Comparison of ENCODE assay signal across 8 cellular contexts in the genomic region with DNA sequence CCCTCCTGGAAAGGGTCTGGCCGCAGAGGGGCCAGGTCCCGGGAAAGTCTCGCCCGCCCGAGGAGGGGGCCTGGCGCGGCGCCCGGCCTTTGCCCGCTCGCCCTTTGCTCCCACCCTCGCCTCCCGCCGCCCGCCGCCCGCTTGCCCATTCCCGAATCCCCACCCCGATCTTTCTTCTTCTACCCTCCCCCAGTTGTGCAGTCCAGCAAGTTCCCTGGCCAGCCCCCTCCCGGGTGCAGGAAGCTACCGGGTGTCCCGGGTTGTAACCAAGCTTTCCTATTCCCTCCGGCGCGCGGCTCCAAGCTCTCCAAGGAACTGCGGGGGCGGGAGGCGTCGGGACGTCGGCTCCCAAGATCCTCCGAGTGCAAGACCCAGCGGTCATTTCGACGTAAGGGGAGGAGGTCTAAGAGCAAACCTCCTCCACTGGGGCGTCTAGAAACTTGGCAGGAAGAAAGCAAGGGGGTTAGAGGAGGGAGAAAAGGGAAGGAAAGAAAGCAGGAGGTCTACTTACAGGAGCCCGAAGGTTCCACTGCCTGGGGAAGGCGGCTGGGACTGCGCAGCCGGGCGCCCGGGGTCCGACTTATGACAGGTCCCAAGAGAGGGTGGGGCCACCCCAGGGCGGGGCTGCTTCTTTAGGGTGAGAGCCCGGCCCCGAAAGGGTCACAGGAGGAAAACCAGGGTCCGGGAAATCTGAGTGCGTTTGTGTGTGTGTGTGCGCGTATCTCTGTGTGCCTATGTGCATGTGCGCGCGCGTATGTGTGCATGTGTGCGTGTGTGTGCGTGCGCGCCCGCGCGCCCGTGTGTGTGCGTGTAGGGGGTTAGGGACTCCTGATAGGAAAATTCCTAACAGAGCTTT. TPM values are rescaled to one million over a fixed set of nuclear protein-coding genes. Genes with fewer than 3 reads are reported as not detected.
A peak's percentile ranks its signal among the peaks of the same experiment; 100 is the strongest.
DNase-seq lines count a peak whose midpoint lies in the region; ATAC-seq and TF ChIP-seq lines count a peak whose summit lies in the region.

A gene (minus strand): TSS at position 556 of the 856 bp plus-strand sequence. CDS start 2,225 bp downstream, outside the sequence.

- TF ChIP-seq POLR2A in HCT116 (IDR thresholded peaks at IDR 0.05; ENCODE audit: borderline replicate concordance, extremely low read depth, insufficient read depth, insufficient read length) (peak; percentile 62), heart left ventricle (IDR thresholded peaks at IDR 0.05) (peak in 1 of 2 donors; percentile 47)

- RAD21 ChIA-PET in HCT116 (lab: Charles Lee; ENCODE audit: low non-redundant PET in 1 of 2, low total read pairs in 2 of 2, uncharacterized antibody in 2 of 2, unreplicated experiment in 2 of 2) = interaction anchor here (0.6 to 1.8 kb wide), 4 partner anchors 22 to 1665 kb away, joined by 3 to 11 read pairs (median 6); no protein-coding TSS in a partner anchor

- peak within 1 kb of the TSS; percentile 68 for H3K9ac ChIP-seq in HCT116 (ENCODE audit: low read length)

- H3K79me2 ChIP-seq in HCT116 (ENCODE audit: insufficient read depth, low read length) (0 out of 2 replicates have a peak, but pooled peaks cover 4% of the 10 kb centered on the region), PC-9 (ENCODE audit: low read depth) (peaks cover 64% of the 10 kb centered on the region)

- no peaks in the 10 kb centered on the region for H3K27me3 ChIP-seq in HCT116 (ENCODE audit: insufficient read depth, low read length)
- H3K27me3 ChIP-seq in PC-9 (ENCODE audit: insufficient read depth, low read depth) = no peaks in the 10 kb centered on the region
- H3K27me3 ChIP-seq in heart left ventricle = no peaks in the 10 kb centered on the region

- H3K9me3 ChIP-seq in HCT116 (ENCODE audit: control insufficient read depth in 1 of 2, insufficient read depth in 1 of 2, low read depth in 1 of 2, low read length in 2 of 2) (no peaks in the 10 kb centered on the region), PC-9 (ENCODE audit: insufficient read depth, low read depth) (no peaks in the 10 kb centered on the region), heart left ventricle (no peaks in the 10 kb centered on the region)

- H3K27ac ChIP-seq in HCT116 (ENCODE audit: low read depth, low read length) = peak within 1 kb of the TSS; percentile 65
- peak within 1 kb of the TSS; percentile 100 for H3K27ac ChIP-seq in PC-9
- H3K27ac ChIP-seq in heart left ventricle = peak within 1 kb of the TSS; percentile 54 to 93 (median 86)

- peak within 1 kb of the TSS; percentile 24 for H2AFZ ChIP-seq in HCT116 (ENCODE audit: low read depth, low read length, poor library complexity, severe bottlenecking)
- H2AFZ ChIP-seq in PC-9 = peak within 1 kb of the TSS; percentile 79

- peak; percentile 87 for DNase-seq in COLO829 (ENCODE audit: low spot score)
- DNase-seq in HCT116 (ENCODE audit: low read depth, low spot score) = peak; percentile 81
- DNase-seq in PC-9 = peak; percentile 71 to 86
- peak; percentile 5 to 84 (median 50) for DNase-seq in anterior cingulate cortex (lab: John Stamatoyannopoulos, UW)
- peak; percentile 88 to 94 (median 91) for DNase-seq in heart left ventricle
- DNase-seq in omental fat pad (ENCODE audit: low spot score) = peak; percentile 62

- WGBS in heart left ventricle, 4 donors = 0 to 2% (median 1%) methylated on average over 34 to 64 of the region's 64 CpGs

- no peaks in the 10 kb centered on the region for H3K9me2 ChIP-seq in HCT116 (ENCODE audit: insufficient read depth)
- no peaks in the 10 kb centered on the region for H3K9me2 ChIP-seq in PC-9 (ENCODE audit: insufficient read depth)

- H3K4me3 ChIP-seq in HCT116 (replicated peaks in 1 of 2; ENCODE audit: low read depth in 1 of 2, low read length in 2 of 2) (peak within 1 kb of the TSS; percentile 69 to 85), PC-9 (peak within 1 kb of the TSS; percentile 96), heart left ventricle (peak within 1 kb of the TSS; percentile 68 to 92 (median 76))

- H4K20me1 ChIP-seq in HCT116 (ENCODE audit: insufficient read depth) (no peaks in the 10 kb centered on the region), PC-9 (ENCODE audit: insufficient read depth) (peaks cover 32% of the 10 kb centered on the region)

- peaks cover 73% of the 10 kb centered on the region for H3F3A ChIP-seq in PC-9 (ENCODE audit: insufficient read depth, low read depth)

- H3K4me1 ChIP-seq in HCT116 (ENCODE audit: control insufficient read depth in 1 of 2, insufficient read depth in 2 of 2, low read length in 2 of 2) (peaks cover 7 to 12% of the 10 kb centered on the region in 2 experiments; a peak in 3 of 4 replicates), PC-9 (replicated peaks; ENCODE audit: insufficient read depth) (peaks cover 57% of the 10 kb centered on the region), heart left ventricle (peaks cover 0 to 29% (median 2%) of the 10 kb centered on the region in 12 donors)

- H3K4me2 ChIP-seq in HCT116 (ENCODE audit: low read length) (peak within 1 kb of the TSS; percentile 99), PC-9 (peak within 1 kb of the TSS; percentile 81)

- POLR2A ChIA-PET in HCT116 (lab: Charles Lee) (interaction anchor here (0.6 to 1.8 kb wide), 7 partner anchors 9 to 1724 kb away, joined by 3 to 8 read pairs (median 4); a partner anchor contains a TSS), PC-9 (lab: Charles Lee; ENCODE audit: unreplicated experiment) (interaction anchor here (0.5 to 0.9 kb wide), 8 partner anchors 11 to 1941 kb away, joined by 3 to 13 read pairs (median 4); a partner anchor contains a TSS)

- no peak for TF ChIP-seq RAD21 in HCT116 (IDR thresholded peaks at IDR 0.05; ENCODE audit: low read depth)

- no TSS peak for BruUV-seq in HCT116 (replicated peaks; lab: Mats Ljungman, UMichigan)
- BruUV-seq in PC-9 (replicated peaks; lab: Mats Ljungman, UMichigan) = no TSS peak

- peaks cover 8 to 14% of the 10 kb centered on the region in 2 experiments; a peak in 2 of 4 replicates for H3K36me3 ChIP-seq in HCT116 (ENCODE audit: control insufficient read depth in 1 of 2, insufficient read depth in 2 of 2, low read length in 2 of 2)
- peaks cover 28% of the 10 kb centered on the region for H3K36me3 ChIP-seq in PC-9 (ENCODE audit: low read depth)
- H3K36me3 ChIP-seq in heart left ventricle = peaks cover 0 to 30% (median 20%) of the 10 kb centered on the region in 9 donors

- ATAC-seq in HCT116 (peak; percentile 86), heart left ventricle (peak; percentile 72 to 94 (median 92)), omental fat pad (ENCODE audit: low FRiP score) (peak; percentile 78), GM19452 (IDR thresholded peaks at IDR 0.05; ENCODE audit: unreplicated experiment) (no peak), HG02981 (IDR thresholded peaks at IDR 0.05; ENCODE audit: unreplicated experiment) (no peak)

- CTCF ChIA-PET in HCT116 (lab: Charles Lee) (interaction anchor here (0.6 to 3.0 kb wide), 8 partner anchors 22 to 485 kb away, joined by 3 to 38 read pairs (median 6); a partner anchor contains a TSS), PC-9 (lab: Charles Lee) (interaction anchor here (0.7 to 0.8 kb wide), 2 partner anchors 12 to 475 kb away, joined by 4 to 11 read pairs; no protein-coding TSS in a partner anchor)

- intact Hi-C loops in HCT116 (cut with micrococcal nuclease) = loop anchor here (5.0 to 10.0 kb wide), 2 partner anchors 165 to 293 kb away; no protein-coding TSS in a partner anchor
- intact Hi-C loops in PC-9 (cut with micrococcal nuclease; ENCODE audit: unreplicated experiment) = loop anchor here (1.0 to 10.0 kb wide), 4 partner anchors 32 to 335 kb away; a partner anchor contains a TSS
- intact Hi-C loops in heart left ventricle (cut with DNase I) = loop anchor here in 4 of 10 donors (2.0 to 10.0 kb wide), 8 partner anchors 31 to 483 kb away; a partner anchor contains a TSS

- TF ChIP-seq CTCF in HCT116 (IDR thresholded peaks at IDR 0.05 in 2 of 3, conservative IDR thresholded peaks at IDR 0.05 in 1 of 3; ENCODE audit: borderline replicate concordance in 1 of 3, insufficient read depth in 1 of 3, low read depth in 2 of 3, low read length in 2 of 3) = no peak
- TF ChIP-seq CTCF in PC-9 (conservative IDR thresholded peaks at IDR 0.05) = no peak
- no peak for TF ChIP-seq CTCF in heart left ventricle (IDR thresholded peaks at IDR 0.05)
- TF ChIP-seq CTCF in omental fat pad (IDR thresholded peaks at IDR 0.05) = no peak

TF ChIP-seq in HCT116, 20 proteins besides CTCF, POLR2A, EP300 and RAD21:
- TF ChIP-seq, protein P1, sequence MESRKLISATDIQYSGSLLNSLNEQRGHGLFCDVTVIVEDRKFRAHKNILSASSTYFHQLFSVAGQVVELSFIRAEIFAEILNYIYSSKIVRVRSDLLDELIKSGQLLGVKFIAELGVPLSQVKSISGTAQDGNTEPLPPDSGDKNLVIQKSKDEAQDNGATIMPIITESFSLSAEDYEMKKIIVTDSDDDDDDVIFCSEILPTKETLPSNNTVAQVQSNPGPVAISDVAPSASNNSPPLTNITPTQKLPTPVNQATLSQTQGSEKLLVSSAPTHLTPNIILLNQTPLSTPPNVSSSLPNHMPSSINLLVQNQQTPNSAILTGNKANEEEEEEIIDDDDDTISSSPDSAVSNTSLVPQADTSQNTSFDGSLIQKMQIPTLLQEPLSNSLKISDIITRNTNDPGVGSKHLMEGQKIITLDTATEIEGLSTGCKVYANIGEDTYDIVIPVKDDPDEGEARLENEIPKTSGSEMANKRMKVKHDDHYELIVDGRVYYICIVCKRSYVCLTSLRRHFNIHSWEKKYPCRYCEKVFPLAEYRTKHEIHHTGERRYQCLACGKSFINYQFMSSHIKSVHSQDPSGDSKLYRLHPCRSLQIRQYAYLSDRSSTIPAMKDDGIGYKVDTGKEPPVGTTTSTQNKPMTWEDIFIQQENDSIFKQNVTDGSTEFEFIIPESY (IDR thresholded peaks at IDR 0.05; ENCODE audit: extremely low read depth, insufficient replicate concordance, low read length) = no peak
- TF ChIP-seq, protein P2, sequence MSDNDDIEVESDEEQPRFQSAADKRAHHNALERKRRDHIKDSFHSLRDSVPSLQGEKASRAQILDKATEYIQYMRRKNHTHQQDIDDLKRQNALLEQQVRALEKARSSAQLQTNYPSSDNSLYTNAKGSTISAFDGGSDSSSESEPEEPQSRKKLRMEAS (IDR thresholded peaks at IDR 0.05) = peak; percentile 46; the same call in 1 of the 2 replicates
- TF ChIP-seq ZFX (IDR thresholded peaks at IDR 0.05) (peak; percentile 40; the same call in 1 of the 2 replicates), CBX3 (IDR thresholded peaks at IDR 0.05; ENCODE audit: low read depth) (0 out of 2 replicates have a peak, but pooled peaks have one; percentile 47), SRF (IDR thresholded peaks at IDR 0.05; ENCODE audit: low read depth) (no peak), JUND (IDR thresholded peaks at IDR 0.05) (no peak), POLR2AphosphoS5 (IDR thresholded peaks at IDR 0.05; ENCODE audit: low read depth, low read length) (peak; percentile 73), EGR1 (IDR thresholded peaks at IDR 0.05; ENCODE audit: low read depth) (peak; percentile 99), SIN3A (IDR thresholded peaks at IDR 0.05; ENCODE audit: low read depth) (peak; percentile 36; the same call in 1 of the 2 replicates)

RNA-seq across cellular contexts. Expression of the gene that starts here (rescaled TPM):
- total RNA-seq in HCT116 (2021; ENCODE audit: unreplicated experiment) (53.9 TPM), PC-9 (2021) (611 and 635 TPM in 2 replicates), heart left ventricle (10 to 100 TPM; 17.3 to 51.9 (median 41.9) TPM), omental fat pad (10 to 100 TPM; 28.0 to 63.8 (median 46.4) TPM)
- 31.7 and 44.4 TPM in 2 replicates for polyA plus RNA-seq in HCT116 (2012)
- polyA plus RNA-seq in heart left ventricle = 10 to 100 TPM; 12.7 to 30.1 TPM

Comparison
In these comparisons a context has a peak if more than half of its experiments do, and no peak if none do; other contexts are left out.
1. ATAC-seq: peak in HCT116 (single experiment), heart left ventricle (4 of 4) and omental fat pad (single experiment); none in GM19452 (single experiment) and HG02981 (single experiment).
2. Peak in every context shown above with its lines, with median percentiles within 50 percentile points of each other: DNase-seq, H3K27ac ChIP-seq and H3K4me3 ChIP-seq.